In genomic region chr18:73688851-73689659, GRCh38 we compare ENCODE assay signal across 9 cellular contexts.
DNase-seq lines count a peak whose midpoint lies in the region; ATAC-seq, FAIRE-seq and TF ChIP-seq lines count a peak whose summit lies in the region.
"Had no signal": no experiment of that assay in that cellular context is flagged by ENCODE, and none has a peak within 500 bp of the region (broad histone marks: within the 10 kb centered on the region; RNA-seq: fewer than 3 reads in every experiment).

No MANE protein-coding gene starts in this region.

- H3K9me3 Mint-ChIP-seq in stimulated activated naive B cell treated with anti-CD40 and anti-IgM and Interleukin-4, amounts not matched to agents 10 μg/mL and 1 μg/mL and 100 μg/mL, for 72 hours = no peaks in the 10 kb centered on the region

- intact Hi-C loops in Right ventricle myocardium superior (cut with DNase I) (no loop called here), mucosa of descending colon (cut with DNase I, micrococcal nuclease) (no loop called here)

- POLR2A ChIA-PET in H1 (lab: Charles Lee; ENCODE audit: partially characterized antibody) = no interaction called here

- no peak overlapping the region for H3K18ac ChIP-seq in H1 (ENCODE audit: extremely low read depth, low read length)

- H3K36me3 ChIP-seq in cardiac muscle cell = no peaks in the 10 kb centered on the region
- no peaks in the 10 kb centered on the region for H3K36me3 ChIP-seq in H1 (ENCODE audit: control insufficient read depth in 2 of 4, insufficient read depth in 4 of 4, low read length in 3 of 4)
- H3K36me3 ChIP-seq in Karpas-422 (ENCODE audit: insufficient read depth, low read length) = no peaks in the 10 kb centered on the region
- no peaks in the 10 kb centered on the region for H3K36me3 ChIP-seq in mucosa of descending colon (ENCODE audit: low read depth)

- CTCF ChIA-PET in H1 (lab: Charles Lee; ENCODE audit: partially characterized antibody) = interaction anchor here (0.7 kb wide), 1 partner anchor 160 kb away, joined by 3 read pairs; no protein-coding TSS in a partner anchor

- H3K9me2 ChIP-seq in Karpas-422 (replicated peaks; ENCODE audit: insufficient read depth, low read length) = no peaks in the 10 kb centered on the region

- H3K9me3 ChIP-seq in cardiac muscle cell (ENCODE audit: low read depth) (no peaks in the 10 kb centered on the region), H1 (ENCODE audit: insufficient read depth in 2 of 2, low read depth in 1 of 2, low read length in 1 of 2) (no peaks in the 10 kb centered on the region), Karpas-422 (ENCODE audit: low read length) (peaks cover 11% of the 10 kb centered on the region), mucosa of descending colon (no peaks in the 10 kb centered on the region)

- H3K27ac Mint-ChIP-seq in stimulated activated naive B cell treated with anti-CD40 and anti-IgM and Interleukin-4, amounts not matched to agents 10 μg/mL and 1 μg/mL and 100 μg/mL, for 72 hours = no peak overlapping the region
- H3K27ac Mint-ChIP-seq: B cell had no signal

- H4K20me1 ChIP-seq in H1 (replicated peaks in 1 of 2; ENCODE audit: control insufficient read depth in 1 of 2, insufficient read depth in 2 of 2, low read length in 2 of 2) (no peaks in the 10 kb centered on the region), Karpas-422 (ENCODE audit: insufficient read depth, low read depth, low read length) (no peaks in the 10 kb centered on the region)

- H3K23ac ChIP-seq in H1 (ENCODE audit: insufficient read length) = no peak overlapping the region

- no peak for TF ChIP-seq RAD21 in H1 (IDR thresholded peaks at IDR 0.05 in 1 of 2, conservative IDR thresholded peaks at IDR 0.05 in 1 of 2; ENCODE audit: low read depth in 2 of 2, low read length in 2 of 2)

- H3K4me3 ChIP-seq in cardiac muscle cell = no peak overlapping the region
- H3K4me3 ChIP-seq in H1 (ENCODE audit: extremely low read depth in 1 of 4, insufficient read depth in 2 of 4, low read depth in 3 of 4, low read length in 4 of 4) = no peak overlapping the region
- H3K4me3 ChIP-seq in Karpas-422 (ENCODE audit: low read length) = no peak overlapping the region
- H3K4me3 ChIP-seq in mucosa of descending colon = no peak overlapping the region

- no peak for FAIRE-seq in H1 (lab: Jason Lieb, UNC)

- TF ChIP-seq POLR2A in H1 (IDR thresholded peaks at IDR 0.05; ENCODE audit: control extremely low read depth in 1 of 2, low read depth in 2 of 2, low read length in 2 of 2) = no peak

- H3K4me2 ChIP-seq in H1 (ENCODE audit: insufficient read depth in 1 of 2, low read depth in 2 of 2, low read length in 2 of 2) (no peak overlapping the region; a peak in 1 of 4 replicates), Karpas-422 (ENCODE audit: low read depth, low read length, poor library complexity, severe bottlenecking) (no peak overlapping the region)

- no peaks in the 10 kb centered on the region for H3K79me1 ChIP-seq in H1 (ENCODE audit: low read depth, low read length)

- H3K4ac ChIP-seq in H1 (replicated peaks; ENCODE audit: insufficient read length, low read depth, low read length) = no peak overlapping the region

- H2BK15ac ChIP-seq in H1 (ENCODE audit: low read length) = no peak overlapping the region

- no peaks in the 10 kb centered on the region for H3K36me3 Mint-ChIP-seq in stimulated activated naive B cell treated with anti-CD40 and anti-IgM and Interleukin-4, amounts not matched to agents 10 μg/mL and 1 μg/mL and 100 μg/mL, for 72 hours

- no peaks in the 10 kb centered on the region for H3K27me3 Mint-ChIP-seq in stimulated activated naive B cell treated with anti-CD40 and anti-IgM and Interleukin-4, amounts not matched to agents 10 μg/mL and 1 μg/mL and 100 μg/mL, for 72 hours
- H3K27me3 Mint-ChIP-seq: B cell had no signal

- DNase-seq in cardiac muscle cell (ENCODE audit: low read depth in 1 of 2, low spot score in 1 of 2) (peak; percentile 79 to 83), Right ventricle myocardium superior (no peak), HT1080 (ENCODE audit: low read depth) (peak; percentile 51), H1 (ENCODE audit: low read depth in 1 of 2, low spot score in 2 of 2) (no peak), Karpas-422 (no peak), mucosa of descending colon (no peak), DMS153 (lab: John Stamatoyannopoulos, UW) (no peak)
- no peak for DNase-seq in stimulated activated naive B cell treated with anti-CD40 and anti-IgM and Interleukin-4, amounts not matched to agents 10 μg/mL and 1 μg/mL and 100 μg/mL, for 72 hours

- H3K9ac ChIP-seq in H1 (replicated peaks in 1 of 4; ENCODE audit: extremely low read depth in 1 of 4, low read depth in 3 of 4, low read length in 3 of 4) = no peak overlapping the region
- H3K9ac ChIP-seq in Karpas-422 (ENCODE audit: low read length) = no peak overlapping the region

- H3K27me3 ChIP-seq in cardiac muscle cell (no peaks in the 10 kb centered on the region), H1 (replicated peaks in 1 of 4; ENCODE audit: control insufficient read depth in 3 of 4, extremely low read depth in 1 of 4, insufficient read depth in 3 of 4, low read length in 3 of 4) (no peaks in the 10 kb centered on the region), Karpas-422 (ENCODE audit: low read length) (no peaks in the 10 kb centered on the region)

- H2BK12ac ChIP-seq in H1 (ENCODE audit: low read depth, low read length) = no peak overlapping the region

- no peak for ATAC-seq in Right ventricle myocardium superior (ENCODE audit: poor library complexity)
- ATAC-seq in stimulated activated naive B cell treated with anti-CD40 and anti-IgM and Interleukin-4, amounts not matched to agents 10 μg/mL and 1 μg/mL and 100 μg/mL, for 72 hours (replicated peaks) = peak; percentile 87 to 89
- ATAC-seq in mucosa of descending colon = no peak

- H3K4me1 ChIP-seq in cardiac muscle cell (ENCODE audit: low read depth) (peaks cover 44% of the 10 kb centered on the region), H1 (replicated peaks in 1 of 4; ENCODE audit: control insufficient read depth in 3 of 4, insufficient read depth in 4 of 4, low read length in 3 of 4) (peaks cover 0 to 13% (median 1%) of the 10 kb centered on the region in 4 experiments; a peak in 4 of 7 replicates), Karpas-422 (ENCODE audit: low read length) (no peaks in the 10 kb centered on the region), mucosa of descending colon (ENCODE audit: low read depth) (no peaks in the 10 kb centered on the region)

- H2AK5ac ChIP-seq in H1 (ENCODE audit: low read depth, low read length) = no peak overlapping the region

- H2BK20ac ChIP-seq in H1 (ENCODE audit: low read length) = no peak overlapping the region

- peak overlapping the region; percentile 60; the same call in 1 of the 2 replicates for H2AFZ ChIP-seq in H1 (ENCODE audit: low read length)
- H2AFZ ChIP-seq in Karpas-422 (ENCODE audit: low read length) = no peak overlapping the region

- no peak for TF ChIP-seq CTCF in cardiac muscle cell (IDR thresholded peaks at IDR 0.05; ENCODE audit: low read depth, low read length)
- no peak for TF ChIP-seq CTCF in H1 (IDR thresholded peaks at IDR 0.05; ENCODE audit: control extremely low read depth in 1 of 3, insufficient read depth in 1 of 3, low read depth in 1 of 3, low read length in 3 of 3)
- TF ChIP-seq CTCF in mucosa of descending colon (IDR thresholded peaks at IDR 0.05) = no peak

- H4K5ac ChIP-seq in H1 (ENCODE audit: insufficient read length, low read depth, low read length) = no peak overlapping the region

- no peak overlapping the region for H3K56ac ChIP-seq in H1 (replicated peaks; ENCODE audit: insufficient read length, low read depth, low read length)

- peak overlapping the region; percentile 85 for H3K27ac ChIP-seq in cardiac muscle cell
- no peak overlapping the region for H3K27ac ChIP-seq in H1 (ENCODE audit: low read depth, low read length)
- H3K27ac ChIP-seq in Karpas-422 (ENCODE audit: low read length) = no peak overlapping the region

- H3K4me1 Mint-ChIP-seq in stimulated activated naive B cell treated with anti-CD40 and anti-IgM and Interleukin-4, amounts not matched to agents 10 μg/mL and 1 μg/mL and 100 μg/mL, for 72 hours = peaks cover 12 to 30% of the 10 kb centered on the region in 2 donors

- H3K23me2 ChIP-seq in H1 (ENCODE audit: low read depth, low read length) = no peaks in the 10 kb centered on the region

- H3K4me3 Mint-ChIP-seq in stimulated activated naive B cell treated with anti-CD40 and anti-IgM and Interleukin-4, amounts not matched to agents 10 μg/mL and 1 μg/mL and 100 μg/mL, for 72 hours = peak overlapping the region in 1 of 2 donors; percentile 8
- H3K4me3 Mint-ChIP-seq: B cell had no signal

- H4K91ac ChIP-seq in H1 (replicated peaks; ENCODE audit: insufficient read length, low read length) = no peak overlapping the region

- H2BK5ac ChIP-seq in H1 (ENCODE audit: low read depth, low read length) = no peak overlapping the region

- no peak overlapping the region for H3K14ac ChIP-seq in H1 (ENCODE audit: insufficient read length)

- no peak for TF ChIP-seq EP300 in H1 (IDR thresholded peaks at IDR 0.05; ENCODE audit: borderline replicate concordance in 1 of 2, low read depth in 2 of 2, low read length in 2 of 2)

- H4K8ac ChIP-seq in H1 (ENCODE audit: extremely low read depth, insufficient read depth, low read length) = no peak overlapping the region

- no peak overlapping the region for H2BK120ac ChIP-seq in H1 (replicated peaks; ENCODE audit: low read depth, low read length)

- no peaks in the 10 kb centered on the region for H3K79me2 ChIP-seq in H1 (ENCODE audit: control insufficient read depth in 1 of 2, insufficient read depth in 2 of 2, low read length in 2 of 2)
- no peaks in the 10 kb centered on the region for H3K79me2 ChIP-seq in Karpas-422 (ENCODE audit: low read length)

- 77% methylated on average over 9 of the region's 9 CpGs; no CpG with 5 or more reads in 1 of the 2 experiments for WGBS in H1 (ENCODE audit: extremely low coverage in 1 of 2, insufficient coverage in 1 of 2, insufficient read length in 1 of 2, insufficient replicate concordance in 2 of 2, low coverage in 1 of 2, low lambda C conversion rate in 2 of 2, missing lambda C conversion rate in 1 of 2), 2 experiments

TF ChIP-seq in H1, 55 proteins besides CTCF, POLR2A, EP300 and RAD21:
- TF ChIP-seq BACH1 (IDR thresholded peaks at IDR 0.05; ENCODE audit: low read length) = no peak
- TF ChIP-seq SIX5 (IDR thresholded peaks at IDR 0.05; ENCODE audit: low read depth, low read length) = peak; percentile 16; the same call in 1 of the 2 replicates

Comparison
In these comparisons a context has a peak if more than half of its experiments do, and no peak if none do; other contexts are left out.
1. DNase-seq: peak in cardiac muscle cell (2 of 2) and HT1080 (single experiment); none in Right ventricle myocardium superior (single experiment), H1 (0 of 2), stimulated activated naive B cell treated with anti-CD40 and anti-IgM and Interleukin-4, amounts not matched to agents 10 μg/mL and 1 μg/mL and 100 μg/mL, for 72 hours (single experiment), Karpas-422 (single experiment), mucosa of descending colon (0 of 3) and DMS153 (single experiment).
2. ATAC-seq: peak in stimulated activated naive B cell treated with anti-CD40 and anti-IgM and Interleukin-4, amounts not matched to agents 10 μg/mL and 1 μg/mL and 100 μg/mL, for 72 hours (2 of 2); none in Right ventricle myocardium superior (single experiment) and mucosa of descending colon (single experiment).